1 cellular context compared by ENCODE assay signal in genomic region chr22:46043339-46043738, GRCh38.
TF ChIP-seq lines count a peak whose summit lies in the region.

No MANE protein-coding gene starts in this region.

TF ChIP-seq in IMR-90, 13 proteins besides CTCF, POLR2A, EP300 and RAD21 (continued from another document):
- TF ChIP-seq MAFK (IDR thresholded peaks at IDR 0.05; ENCODE audit: low read depth, low read length) (no peak), BHLHE40 (IDR thresholded peaks at IDR 0.05; ENCODE audit: low read depth, low read length) (no peak), FOS (IDR thresholded peaks at IDR 0.05; ENCODE audit: low read depth, low read length) (no peak), RCOR1 (IDR thresholded peaks at IDR 0.05; ENCODE audit: insufficient replicate concordance, low read length) (no peak), USF2 (IDR thresholded peaks at IDR 0.05; ENCODE audit: low read depth, low read length) (no peak), CEBPB (IDR thresholded peaks at IDR 0.05; ENCODE audit: low read depth, low read length) (no peak), CHD1 (IDR thresholded peaks at IDR 0.05; ENCODE audit: low read depth, low read length) (no peak), RFX5 (IDR thresholded peaks at IDR 0.05; ENCODE audit: low read depth, low read length) (no peak), MAZ (IDR thresholded peaks at IDR 0.05; ENCODE audit: borderline replicate concordance, low read depth, low read length) (no peak)
